ENCODE assay signal across 8 cellular contexts in genomic region chr3:10883478-10884234, GRCh38.
DNase-seq lines count a peak whose midpoint lies in the region; TF ChIP-seq lines count a peak whose summit lies in the region.

No MANE protein-coding gene starts in this region.

- no peak overlapping the region for H3K4me3 ChIP-seq in Loucy (ENCODE audit: low read length, poor library complexity, severe bottlenecking)

- H3K4me2 ChIP-seq in Loucy (ENCODE audit: low read depth, low read length, poor library complexity, severe bottlenecking) = no peak overlapping the region

- H4K20me1 ChIP-seq in Loucy (ENCODE audit: insufficient read depth, low read length, poor library complexity, severe bottlenecking) = no peaks in the 10 kb centered on the region

- DNase-seq in NCI-H2171 treated with DMSO at 0.1 percent for 48 hours (lab: John Stamatoyannopoulos, UW) = peak; percentile 11
- no peak for DNase-seq in NCI-H2171 (lab: John Stamatoyannopoulos, UW)
- DNase-seq in dermis microvascular lymphatic vessel endothelial cell (ENCODE audit: low read depth in 2 of 2) = peak; percentile 16 to 25
- DNase-seq in pons (ENCODE audit: low spot score) = peak; percentile 33
- DNase-seq in NCI-H1930 (lab: John Stamatoyannopoulos, UW) = no peak
- DNase-seq in SW480 (ENCODE audit: low spot score) = no peak
- no peak for DNase-seq in COLO829 (ENCODE audit: low spot score)

- H3K4me1 ChIP-seq in Loucy (ENCODE audit: insufficient read depth, low read length, poor library complexity, severe bottlenecking) = no peaks in the 10 kb centered on the region

- no peaks in the 10 kb centered on the region for H3K36me3 ChIP-seq in Loucy (ENCODE audit: insufficient read depth, low read length)

- H3K9ac ChIP-seq in Loucy (ENCODE audit: low read depth, low read length, poor library complexity, severe bottlenecking) = no peak overlapping the region

- H3F3A ChIP-seq in Loucy (ENCODE audit: low read depth) = no peaks in the 10 kb centered on the region

- H3K79me2 ChIP-seq in Loucy (ENCODE audit: insufficient read depth, low read length) = no peaks in the 10 kb centered on the region

- no peaks in the 10 kb centered on the region for H3K9me3 ChIP-seq in Loucy (ENCODE audit: insufficient read depth, low read depth, low read length)

- no peaks in the 10 kb centered on the region for H3K9me2 ChIP-seq in Loucy (replicated peaks; ENCODE audit: low read depth, low read length)

- peak; percentile 61 for TF ChIP-seq CTCF in Loucy (conservative IDR thresholded peaks at IDR 0.05; ENCODE audit: low read length)

- no peak overlapping the region for H2AFZ ChIP-seq in Loucy (ENCODE audit: low read length)

- H3K27me3 ChIP-seq in Loucy (ENCODE audit: insufficient read depth, low read length, poor library complexity, severe bottlenecking) = no peaks in the 10 kb centered on the region

Comparison
In these comparisons a context has a peak if more than half of its experiments do, and no peak if none do; other contexts are left out.
1. DNase-seq: peak in NCI-H2171 treated with DMSO at 0.1 percent for 48 hours (single experiment), dermis microvascular lymphatic vessel endothelial cell (2 of 2) and pons (single experiment); none in NCI-H2171 (single experiment), NCI-H1930 (0 of 2), SW480 (single experiment) and COLO829 (single experiment).